Comparison of ENCODE assay signal across 17 cellular contexts in genomic region chr6:37205189-37205996, GRCh38. TPM values are rescaled to one million over a fixed set of nuclear protein-coding genes. Genes with fewer than 3 reads are reported as not detected.
DNase-seq lines count a peak whose midpoint lies in the region; ATAC-seq and TF ChIP-seq lines count a peak whose summit lies in the region.
"Had no signal": no experiment of that assay in that cellular context is flagged by ENCODE, and none has a peak within 500 bp of the region (broad histone marks: within the 10 kb centered on the region; RNA-seq: fewer than 3 reads in every experiment).

No MANE protein-coding gene starts in this region.

- no peak overlapping the region for H2BK120ac ChIP-seq in mesenchymal stem cell (ENCODE audit: low read depth, low read length)

- H3K36me3 ChIP-seq in mesenchymal stem cell (ENCODE audit: control insufficient read depth in 1 of 2, insufficient read depth in 2 of 2, low read depth in 1 of 2, low read length in 2 of 2) = no peaks in the 10 kb centered on the region
- H3K36me3 ChIP-seq in body of pancreas (replicated peaks in 1 of 2; ENCODE audit: insufficient read depth in 1 of 2, low read depth in 2 of 2) = no peaks in the 10 kb centered on the region
- H3K36me3 ChIP-seq: MG63 had no signal

- H3K27me3 ChIP-seq in mesenchymal stem cell (ENCODE audit: control insufficient read depth in 1 of 2, insufficient read depth in 1 of 2, low read length in 2 of 2) (peaks cover 5 to 8% of the 10 kb centered on the region in 2 experiments), body of pancreas (no peaks in the 10 kb centered on the region)
- H3K27me3 ChIP-seq: MG63 had no signal

- H3K4me1 ChIP-seq in mesenchymal stem cell (ENCODE audit: control insufficient read depth, insufficient read depth, low read depth, low read length) (peaks cover 8% of the 10 kb centered on the region), body of pancreas (peaks cover 5% of the 10 kb centered on the region)

- H3K27ac Mint-ChIP-seq in T-helper 1 cell treated with Interleukin-12 subunit alpha and Interleukin-12 subunit beta and Interleukin-4 antibody, amounts not matched to agents 30 μg/mL and 1 μg/mL, for 36 hours = peak overlapping the region; percentile 82
- H3K27ac Mint-ChIP-seq in activated CD8-positive, alpha-beta T cell treated with anti-CD3 and anti-CD28 coated beads for 36 hours = peak overlapping the region; percentile 89
- H3K27ac Mint-ChIP-seq: WTC11 had no signal

- peak overlapping the region; percentile 29 for H4K8ac ChIP-seq in mesenchymal stem cell (ENCODE audit: low read length)

- peaks cover 57% of the 10 kb centered on the region for H3K4me1 Mint-ChIP-seq in T-helper 1 cell treated with Interleukin-12 subunit alpha and Interleukin-12 subunit beta and Interleukin-4 antibody, amounts not matched to agents 30 μg/mL and 1 μg/mL, for 36 hours (ENCODE audit: low read depth)
- peaks cover 77% of the 10 kb centered on the region for H3K4me1 Mint-ChIP-seq in activated CD8-positive, alpha-beta T cell treated with anti-CD3 and anti-CD28 coated beads for 36 hours (ENCODE audit: low read depth)

- H3K27ac ChIP-seq in mesenchymal stem cell (ENCODE audit: low read length, poor library complexity, severe bottlenecking) (no peak overlapping the region), body of pancreas (no peak overlapping the region)
- H3K27ac ChIP-seq: skin epidermis had no signal

- H2BK5ac ChIP-seq in mesenchymal stem cell (ENCODE audit: low read depth, low read length, poor library complexity, severe bottlenecking) = no peak overlapping the region

- H3K4me3 ChIP-seq in mesenchymal stem cell (ENCODE audit: insufficient read depth in 1 of 2, low read depth in 1 of 2, low read length in 2 of 2) = no peak overlapping the region
- H3K4me3 ChIP-seq in body of pancreas = no peak overlapping the region
- H3K4me3 ChIP-seq: MG63, skin epidermis had no signal

- no peak for DNase-seq in T-helper 1 cell
- DNase-seq in DMS79 treated with DMSO at 0.1 percent for 48 hours (lab: John Stamatoyannopoulos, UW) = peak; percentile 57
- DNase-seq in activated CD8-positive, alpha-beta T cell treated with anti-CD3 and anti-CD28 coated beads for 36 hours = peak; percentile 70
- no peak for DNase-seq in mesenchymal stem cell
- DNase-seq in COR-L47 (lab: John Stamatoyannopoulos, UW) = no peak
- no peak for DNase-seq in NCI-H2029 treated with DMSO at 0.1 percent for 48 hours (lab: John Stamatoyannopoulos, UW)
- no peak for DNase-seq in body of pancreas
- DNase-seq: activated effector memory CD4-positive, alpha-beta T cell treated with anti-CD3 and anti-CD28 coated beads, Interleukin-2, amount 50 U/mL, for 16 hours; effector memory CD8-positive, alpha-beta T cell; foreskin fibroblast; mesendoderm; NCI-H446; OCI-M1 had no signal

- TF ChIP-seq POLR2A in body of pancreas (IDR thresholded peaks at IDR 0.05) = no peak

- H3K4me2 ChIP-seq in mesenchymal stem cell (ENCODE audit: low read length, poor library complexity, severe bottlenecking) = no peak overlapping the region

- intact Hi-C loops in activated CD8-positive, alpha-beta T cell treated with anti-CD3 and anti-CD28 coated beads for 36 hours (cut with micrococcal nuclease) = loop anchor here (10.0 kb wide), 1 partner anchor 321 kb away; the partner anchor contains the start of gene C6orf89
- intact Hi-C loops in body of pancreas (cut with DNase I) = loop anchor here (5.0 to 10.0 kb wide), 3 partner anchors 33 to 441 kb away; partner anchors contain the start of gene PIM1

- peak; percentile 28 for ATAC-seq in activated CD8-positive, alpha-beta T cell treated with anti-CD3 and anti-CD28 coated beads for 36 hours
- ATAC-seq in body of pancreas = no peak
- ATAC-seq: effector memory CD8-positive, alpha-beta T cell; WTC11 had no signal

- no peaks in the 10 kb centered on the region for H3K27me3 Mint-ChIP-seq in T-helper 1 cell treated with Interleukin-12 subunit alpha and Interleukin-12 subunit beta and Interleukin-4 antibody, amounts not matched to agents 30 μg/mL and 1 μg/mL, for 36 hours (ENCODE audit: low read depth)
- no peaks in the 10 kb centered on the region for H3K27me3 Mint-ChIP-seq in activated CD8-positive, alpha-beta T cell treated with anti-CD3 and anti-CD28 coated beads for 36 hours
- H3K27me3 Mint-ChIP-seq: effector memory CD8-positive, alpha-beta T cell had no signal

- H2AFZ ChIP-seq in mesenchymal stem cell (ENCODE audit: low read depth, low read length) = no peak overlapping the region

- H2BK15ac ChIP-seq in mesenchymal stem cell (ENCODE audit: low read depth, poor library complexity, severe bottlenecking) = no peak overlapping the region

- H3K4me3 Mint-ChIP-seq in T-helper 1 cell treated with Interleukin-12 subunit alpha and Interleukin-12 subunit beta and Interleukin-4 antibody, amounts not matched to agents 30 μg/mL and 1 μg/mL, for 36 hours = peak overlapping the region; percentile 11
- peak overlapping the region; percentile 34 for H3K4me3 Mint-ChIP-seq in activated CD8-positive, alpha-beta T cell treated with anti-CD3 and anti-CD28 coated beads for 36 hours
- H3K4me3 Mint-ChIP-seq: WTC11 had no signal

- no peak for TF ChIP-seq CTCF in activated CD8-positive, alpha-beta T cell treated with anti-CD3 and anti-CD28 coated beads for 36 hours (IDR thresholded peaks at IDR 0.05)
- no peak for TF ChIP-seq CTCF in body of pancreas (IDR thresholded peaks at IDR 0.05)

- peak overlapping the region in 1 of 2 experiments; percentile 10 for H2BK12ac ChIP-seq in mesenchymal stem cell (ENCODE audit: low read length in 2 of 2)

- no peak overlapping the region for H3K9ac ChIP-seq in mesenchymal stem cell (ENCODE audit: low read length)

- H4K91ac ChIP-seq in mesenchymal stem cell (ENCODE audit: low read length) = no peak overlapping the region

- no peak overlapping the region for H3K14ac ChIP-seq in mesenchymal stem cell (ENCODE audit: low read length in 2 of 2)

- H3K79me1 ChIP-seq in mesenchymal stem cell (replicated peaks; ENCODE audit: low read length, poor library complexity, severe bottlenecking) = no peaks in the 10 kb centered on the region

- CTCF ChIA-PET in activated CD8-positive, alpha-beta T cell treated with anti-CD3 and anti-CD28 coated beads for 36 hours (lab: Charles Lee) = interaction anchor here (0.8 to 23.4 kb wide), 7 partner anchors 10 to 320 kb away, joined by 3 to 784 read pairs (median 14); partner anchors contain the start of genes C6orf89 and PIM1

- H3K9me3 ChIP-seq in mesenchymal stem cell (ENCODE audit: control insufficient read depth, low read length) (no peaks in the 10 kb centered on the region), body of pancreas (no peaks in the 10 kb centered on the region)
- H3K9me3 ChIP-seq: MG63 had no signal

- POLR2A ChIA-PET in activated CD8-positive, alpha-beta T cell treated with anti-CD3 and anti-CD28 coated beads for 36 hours (lab: Charles Lee) = interaction anchor here (0.7 to 11.8 kb wide), 9 partner anchors 15 to 188 kb away, joined by 3 to 222 read pairs (median 6); partner anchors contain the start of gene PIM1

- peak overlapping the region in 1 of 2 experiments; percentile 2 for H3K18ac ChIP-seq in mesenchymal stem cell (ENCODE audit: low read depth in 1 of 2, low read length in 2 of 2)

- H2AK5ac ChIP-seq in mesenchymal stem cell (ENCODE audit: low read length, severe bottlenecking) = no peak overlapping the region

- peaks cover 8% of the 10 kb centered on the region for H3K36me3 Mint-ChIP-seq in T-helper 1 cell treated with Interleukin-12 subunit alpha and Interleukin-12 subunit beta and Interleukin-4 antibody, amounts not matched to agents 30 μg/mL and 1 μg/mL, for 36 hours (ENCODE audit: low read depth)
- H3K36me3 Mint-ChIP-seq in activated CD8-positive, alpha-beta T cell treated with anti-CD3 and anti-CD28 coated beads for 36 hours (ENCODE audit: low read depth) = no peaks in the 10 kb centered on the region
- H3K36me3 Mint-ChIP-seq: WTC11 had no signal

- H3K9me3 Mint-ChIP-seq in T-helper 1 cell treated with Interleukin-12 subunit alpha and Interleukin-12 subunit beta and Interleukin-4 antibody, amounts not matched to agents 30 μg/mL and 1 μg/mL, for 36 hours = no peaks in the 10 kb centered on the region
- H3K9me3 Mint-ChIP-seq in activated CD8-positive, alpha-beta T cell treated with anti-CD3 and anti-CD28 coated beads for 36 hours = no peaks in the 10 kb centered on the region
- H3K9me3 Mint-ChIP-seq: effector memory CD8-positive, alpha-beta T cell; WTC11 had no signal

- WGBS in mesenchymal stem cell = 81% methylated on average over 12 of the region's 13 CpGs
- 63 to 71% methylated on average over 13 of the region's 13 CpGs for WGBS in body of pancreas, 2 donors

- no peak overlapping the region for H3K23ac ChIP-seq in mesenchymal stem cell (ENCODE audit: low read length in 2 of 2)

- H3K4ac ChIP-seq in mesenchymal stem cell (ENCODE audit: low read depth in 1 of 2, low read length in 2 of 2) = peak overlapping the region in 1 of 2 experiments; percentile 52

RNA-seq across cellular contexts. Expression of gene PIM1, which starts 35.4 kb away (rescaled TPM):
- 100 to 1,000 TPM; 293 to 305 TPM for total RNA-seq in activated CD8-positive, alpha-beta T cell treated with anti-CD3 and anti-CD28 coated beads for 36 hours
- 14.5 TPM for polyA plus RNA-seq in mesenchymal stem cell (2013, experiment 1 of 2)
- 13.6 TPM for polyA plus RNA-seq in mesenchymal stem cell (2013, experiment 2 of 2)
- 10 to 100 TPM in 1 of 2 donors, 1 to 10 TPM in 1; 7.3 to 10.6 TPM for total RNA-seq in body of pancreas

RNA-seq across cellular contexts. Expression of gene TBC1D22B, which starts 52.2 kb away (rescaled TPM):
- 10 to 100 TPM; 12.1 to 12.3 TPM for total RNA-seq in activated CD8-positive, alpha-beta T cell treated with anti-CD3 and anti-CD28 coated beads for 36 hours
- 7.1 TPM for polyA plus RNA-seq in mesenchymal stem cell (2013, experiment 1 of 2)
- 7.1 TPM for polyA plus RNA-seq in mesenchymal stem cell (2013, experiment 2 of 2)
- total RNA-seq in body of pancreas = 1 to 10 TPM; 8.0 to 8.2 TPM

RNA-seq across cellular contexts. Expression of gene TMEM217, which starts 52.6 kb away (rescaled TPM):
- total RNA-seq in activated CD8-positive, alpha-beta T cell treated with anti-CD3 and anti-CD28 coated beads for 36 hours = 1 to 10 TPM; 4.0 to 5.7 TPM
- polyA plus RNA-seq in mesenchymal stem cell (2013, experiment 1 of 2) = 2.0 TPM
- 2.5 TPM for polyA plus RNA-seq in mesenchymal stem cell (2013, experiment 2 of 2)
- not detected for total RNA-seq in body of pancreas

Comparison
In these comparisons a context has a peak if more than half of its experiments do, and no peak if none do; other contexts are left out.
1. DNase-seq: peak in DMS79 treated with DMSO at 0.1 percent for 48 hours (single experiment) and activated CD8-positive, alpha-beta T cell treated with anti-CD3 and anti-CD28 coated beads for 36 hours (single experiment); none in T-helper 1 cell (0 of 5), mesenchymal stem cell (single experiment), COR-L47 (single experiment), NCI-H2029 treated with DMSO at 0.1 percent for 48 hours (single experiment) and body of pancreas (0 of 4).
2. RNA of gene PIM1, which starts 35.4 kb away (total RNA-seq): 293 to 305 TPM in activated CD8-positive, alpha-beta T cell treated with anti-CD3 and anti-CD28 coated beads for 36 hours; 7.3 to 10.6 TPM in body of pancreas; every median in the first group is over 10 times any median in the second.
3. RNA of gene TMEM217, which starts 52.6 kb away (total RNA-seq): 4.0 to 5.7 TPM in activated CD8-positive, alpha-beta T cell treated with anti-CD3 and anti-CD28 coated beads for 36 hours; not detected in body of pancreas; every median in the first group is over 4 times any median in the second.